In the genomic region with DNA sequence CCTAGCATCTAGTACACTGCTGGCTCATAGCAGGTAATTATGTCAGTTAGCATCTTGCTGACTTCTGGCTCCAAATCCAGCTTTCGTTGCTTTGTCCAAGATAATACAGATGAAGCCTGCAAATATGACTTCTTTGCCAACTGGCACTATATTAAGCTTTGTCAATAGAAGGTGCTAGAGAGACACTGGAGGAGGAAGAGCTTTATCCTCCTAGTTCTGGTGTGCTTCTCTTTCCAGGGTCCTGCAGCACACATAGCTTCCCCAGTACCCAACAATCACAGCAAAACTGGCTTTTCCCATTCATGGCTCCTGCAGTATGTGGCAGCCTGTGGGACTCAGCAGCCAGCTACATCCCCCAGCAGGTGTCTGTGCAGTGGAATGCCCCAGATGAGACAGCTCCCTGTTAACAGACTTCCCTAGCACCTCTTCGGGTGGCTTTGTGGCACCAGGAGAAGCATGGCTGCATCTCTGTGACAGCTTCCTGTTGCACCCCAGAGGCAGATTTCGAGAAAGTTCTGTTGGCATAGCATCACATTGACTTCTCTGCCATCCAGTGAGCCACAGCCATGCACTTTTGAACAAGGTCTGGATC, we compare ENCODE assay signal across 12 cellular contexts.
DNase-seq lines count a peak whose midpoint lies in the region; ATAC-seq and TF ChIP-seq lines count a peak whose summit lies in the region.
"Had no signal": no experiment of that assay in that cellular context is flagged by ENCODE, and none has a peak within 500 bp of the region (broad histone marks: within the 10 kb centered on the region; RNA-seq: fewer than 3 reads in every experiment).

No MANE protein-coding gene starts in this region.

- TF ChIP-seq POLR2A in lower leg skin (IDR thresholded peaks at IDR 0.05), result no peak

- intact Hi-C loops in PC-3 (cut with micrococcal nuclease), result loop anchor here (5.0 kb wide), 1 partner anchor 120 kb away; no protein-coding TSS in a partner anchor
- intact Hi-C loops in lower leg skin (cut with DNase I; ENCODE audit: low total_unique reads), result no loop called here
- intact Hi-C loops in sciatic nerve (cut with DNase I), result no loop called here

- no peaks in the 10 kb centered on the region for H3K36me3 ChIP-seq in PC-3 (ENCODE audit: low read depth, low read length)

- CTCF ChIA-PET in AG04450 (lab: Charles Lee) (interaction anchor here (0.7 to 2.1 kb wide), 4 partner anchors 64 to 121 kb away, joined by 3 to 16 read pairs (median 4); no protein-coding TSS in a partner anchor), PC-3 (lab: Charles Lee) (interaction anchor here (0.5 to 1.3 kb wide), 6 partner anchors 9 to 1319 kb away, joined by 3 to 10 read pairs (median 4); no protein-coding TSS in a partner anchor)

- no TSS peak for BruUV-seq in PC-3 (replicated peaks; lab: Mats Ljungman, UMichigan)

- peak; percentile 27 for TF ChIP-seq CTCF in AG04450 (IDR thresholded peaks at IDR 0.05; ENCODE audit: low read depth, low read length)
- TF ChIP-seq CTCF in PC-3 (conservative IDR thresholded peaks at IDR 0.05; ENCODE audit: low read depth, low read length), result peak; percentile 50
- peak; percentile 62 for TF ChIP-seq CTCF in epithelial cell of proximal tubule (conservative IDR thresholded peaks at IDR 0.05; ENCODE audit: low read depth, low read length)
- no peak for TF ChIP-seq CTCF in lower leg skin (IDR thresholded peaks at IDR 0.05)

- H3F3A ChIP-seq in PC-3 (ENCODE audit: low read length, unreplicated experiment), result no peaks in the 10 kb centered on the region

- H3K4me3 ChIP-seq in AG04450 (ENCODE audit: low read depth, low read length) (no peak overlapping the region), PC-3 (ENCODE audit: low read length) (no peak overlapping the region), epithelial cell of proximal tubule (ENCODE audit: low read depth, low read length) (no peak overlapping the region), lower leg skin (ENCODE audit: low read depth, poor library complexity, severe bottlenecking) (no peak overlapping the region)

- ATAC-seq in GM18502 (IDR thresholded peaks at IDR 0.05; ENCODE audit: poor library complexity, unreplicated experiment), result peak; percentile 51
- ATAC-seq in PC-3, result peak; percentile 67
- ATAC-seq in sciatic nerve, result no peak
- ATAC-seq: natural killer cell had no signal

- 67 to 71% methylated on average over 3 of the region's 3 CpGs for WGBS in lower leg skin, 2 donors

- H3K4me1 ChIP-seq in PC-3 (ENCODE audit: insufficient read depth, low read length), result no peaks in the 10 kb centered on the region

- no peaks in the 10 kb centered on the region for H3K79me2 ChIP-seq in PC-3 (ENCODE audit: low read length)

- H3K9me2 ChIP-seq in PC-3 (replicated peaks; ENCODE audit: low read length), result no peaks in the 10 kb centered on the region

- DNase-seq in AG04450 (ENCODE audit: low read depth, low spot score), result no peak
- DNase-seq in PC-3, result peak; percentile 30
- no peak for DNase-seq in epithelial cell of proximal tubule (ENCODE audit: low read depth)
- DNase-seq in substantia nigra (lab: John Stamatoyannopoulos, UW), result no peak
- no peak for DNase-seq in lower leg skin (ENCODE audit: low spot score in 2 of 2)
- DNase-seq in KG1 (lab: John Stamatoyannopoulos, UW), result no peak
- no peak for DNase-seq in sciatic nerve (ENCODE audit: low spot score)
- DNase-seq: activated CD8-positive, alpha-beta memory T cell treated with anti-CD3 and anti-CD28 coated beads for 24 hours; amniotic stem cell; C1 segment of cervical spinal cord; natural killer cell had no signal

- H3K9me3 ChIP-seq in AG04450 (ENCODE audit: control insufficient read depth, insufficient read depth, low read length) (no peaks in the 10 kb centered on the region), PC-3 (ENCODE audit: low read length) (no peaks in the 10 kb centered on the region)

- H3K27me3 ChIP-seq in AG04450 (ENCODE audit: control insufficient read depth, insufficient read depth, low read length) (no peaks in the 10 kb centered on the region), PC-3 (ENCODE audit: low read length) (no peaks in the 10 kb centered on the region)

- H4K20me1 ChIP-seq in PC-3 (ENCODE audit: low read length), result no peaks in the 10 kb centered on the region

- H2AFZ ChIP-seq in PC-3 (ENCODE audit: low read length), result no peak overlapping the region

- POLR2A ChIA-PET in AG04450 (lab: Yijun Ruan, JAX), result no interaction called here
- POLR2A ChIA-PET in PC-3 (lab: Charles Lee; ENCODE audit: unreplicated experiment), result no interaction called here

- H3K4me2 ChIP-seq in PC-3 (ENCODE audit: low read length), result no peak overlapping the region

- H3K9ac ChIP-seq in PC-3 (ENCODE audit: low read length), result no peak overlapping the region

- H3K27ac ChIP-seq in AG04450 (ENCODE audit: low read depth, low read length) (no peak overlapping the region), PC-3 (ENCODE audit: low read length) (no peak overlapping the region), substantia nigra (ENCODE audit: low read depth, low read length, poor library complexity, severe bottlenecking) (no peak overlapping the region)

Comparison
In these comparisons a context has a peak if more than half of its experiments do, and no peak if none do; other contexts are left out.
1. CTCF ChIP-seq: peak in AG04450 (single experiment), PC-3 (single experiment) and epithelial cell of proximal tubule (single experiment); none in lower leg skin (0 of 3).